Comparison of ENCODE assay signal across 9 cellular contexts in genomic region chr1:248083864-248084263, GRCh38. TPM values are rescaled to one million over a fixed set of nuclear protein-coding genes. Genes with fewer than 3 reads are reported as not detected.
"Had no signal": no experiment of that assay in that cellular context is flagged by ENCODE, and none has a peak within 500 bp of the region (broad histone marks: within the 10 kb centered on the region; RNA-seq: fewer than 3 reads in every experiment).

No MANE protein-coding gene starts in this region.

RNA-seq across cellular contexts. Expression of gene OR2L13, which starts 11.1 kb away (rescaled TPM):
- total RNA-seq: subcutaneous adipose tissue, suprapubic skin, thoracic aorta, transverse colon, ureter, urinary bladder, vagina had no signal
- polyA plus RNA-seq: stomach had no signal

RNA-seq across cellular contexts. Expression of gene OR2L3, which starts 37.2 kb away (rescaled TPM):
- total RNA-seq: stomach, subcutaneous adipose tissue, suprapubic skin, thoracic aorta, transverse colon, ureter, urinary bladder, vagina had no signal
- polyA plus RNA-seq: stomach, thymus, urinary bladder had no signal

RNA-seq across cellular contexts. Expression of gene OR2L2, which starts 54.0 kb away (rescaled TPM):
- total RNA-seq: stomach, suprapubic skin, thoracic aorta had no signal
- polyA plus RNA-seq: stomach had no signal
